In the genomic region with DNA sequence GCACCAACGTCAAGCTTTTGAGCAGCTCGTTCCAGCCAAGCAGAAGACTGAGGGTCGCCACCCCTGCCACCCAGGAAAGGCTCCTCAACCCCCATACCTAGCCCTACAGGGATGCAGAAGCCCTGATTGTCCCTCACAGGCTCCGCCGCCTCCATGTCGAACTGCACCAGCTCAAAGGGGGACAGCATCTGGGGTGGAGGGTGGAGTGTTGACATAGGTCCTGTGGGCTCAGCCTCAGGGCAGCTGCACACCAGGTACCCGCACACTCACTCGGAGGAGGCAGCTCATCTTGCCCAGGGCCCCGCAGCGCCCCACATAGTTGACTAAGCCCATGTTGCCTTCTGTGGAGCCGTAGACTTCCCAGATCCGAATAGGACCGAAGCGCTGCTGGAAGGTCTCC, we compare ENCODE assay signal across 9 cellular contexts. TPM values are rescaled to one million over a fixed set of nuclear protein-coding genes. Genes with fewer than 3 reads are reported as not detected.
DNase-seq lines count a peak whose midpoint lies in the region; ATAC-seq and TF ChIP-seq lines count a peak whose summit lies in the region.
"Had no signal": no experiment of that assay in that cellular context is flagged by ENCODE, and none has a peak within 500 bp of the region (broad histone marks: within the 10 kb centered on the region; RNA-seq: fewer than 3 reads in every experiment).

No MANE protein-coding gene starts in this region.

- H4K20me1 ChIP-seq in SU-DHL-6 (ENCODE audit: low read depth, low read length): no peaks in the 10 kb centered on the region

- H3K27me3 Mint-ChIP-seq in immature natural killer cell (ENCODE audit: low read depth in 3 of 3): peaks cover 7 to 12% (median 8%) of the 10 kb centered on the region in 3 donors

- H2AFZ ChIP-seq in SU-DHL-6 (ENCODE audit: low read depth, low read length, severe bottlenecking): no peak overlapping the region

- H3K4me3 Mint-ChIP-seq in immature natural killer cell: peak overlapping the region in 1 of 5 donors; percentile 38

- no peaks in the 10 kb centered on the region for H3K36me3 Mint-ChIP-seq in immature natural killer cell

- no peaks in the 10 kb centered on the region for H3K79me2 ChIP-seq in SU-DHL-6 (ENCODE audit: insufficient read depth, low read length)

- H3K27ac Mint-ChIP-seq in immature natural killer cell: peak overlapping the region in 4 of 6 donors; percentile 89 to 96 (median 94)

- H3K9me3 ChIP-seq in SU-DHL-6 (ENCODE audit: insufficient read depth, low read length): no peaks in the 10 kb centered on the region

- no peak overlapping the region for H3K4me2 ChIP-seq in SU-DHL-6 (ENCODE audit: low read depth, low read length, poor library complexity, severe bottlenecking)

- no peak for TF ChIP-seq POLR2A in GM18505 (IDR thresholded peaks at IDR 0.05; ENCODE audit: borderline replicate concordance, extremely low read depth, insufficient read depth, insufficient read length)

- H3K36me3 ChIP-seq in SU-DHL-6 (ENCODE audit: low read length): no peaks in the 10 kb centered on the region

- no peaks in the 10 kb centered on the region for H3K9me2 ChIP-seq in SU-DHL-6 (replicated peaks; ENCODE audit: insufficient read depth, low read length)

- H3K4me1 Mint-ChIP-seq in immature natural killer cell: peaks cover 15 to 21% of the 10 kb centered on the region in 2 donors

- no peak for DNase-seq in immature natural killer cell
- no peak for DNase-seq in KG1 (lab: John Stamatoyannopoulos, UW)
- no peak for DNase-seq in GM19240 (ENCODE audit: insufficient read length, low spot score)
- DNase-seq: activated naive CD4-positive, alpha-beta T cell treated with anti-CD3 and anti-CD28 coated beads, Interleukin-2, amount 10 ng/mL, durations not matched to agents 7 days and 5 days; GM23248; SHP77 had no signal

- no peak for ATAC-seq in GM18505 (IDR thresholded peaks at IDR 0.05; ENCODE audit: unreplicated experiment)

- peaks cover 10% of the 10 kb centered on the region; the same call in 1 of the 2 replicates for H3F3A ChIP-seq in SU-DHL-6 (ENCODE audit: insufficient read depth)

- H3K9ac ChIP-seq in SU-DHL-6 (ENCODE audit: low read length): no peak overlapping the region

- TF ChIP-seq CTCF in C4-2B (conservative IDR thresholded peaks at IDR 0.05) (no peak), SU-DHL-6 (IDR thresholded peaks at IDR 0.05; ENCODE audit: insufficient read depth, low read length, poor library complexity, severe bottlenecking) (no peak)

- no peaks in the 10 kb centered on the region for H3K27me3 ChIP-seq in SU-DHL-6 (ENCODE audit: low read length)

- H3K4me3 ChIP-seq in SU-DHL-6 (ENCODE audit: insufficient read depth, low read length, poor library complexity, severe bottlenecking): peak overlapping the region; percentile 66

- peaks cover 0 to 6% (median 1%) of the 10 kb centered on the region in 6 donors for H3K9me3 Mint-ChIP-seq in immature natural killer cell

- H3K27ac ChIP-seq in C4-2B: peak overlapping the region; percentile 90
- no peak overlapping the region for H3K27ac ChIP-seq in SU-DHL-6 (ENCODE audit: low read depth, low read length)

RNA-seq across cellular contexts. Expression of a gene that starts 11.6 kb away (rescaled TPM):
- polyA plus RNA-seq in immature natural killer cell: 10 to 100 TPM in 2 of 3 donors, 1 to 10 TPM in 1; 7.6 to 23.7 (median 14.8) TPM

RNA-seq across cellular contexts. Expression of a gene that starts 19.4 kb away (rescaled TPM):
- 1 to 10 TPM; 2.8 to 7.2 (median 3.4) TPM for polyA plus RNA-seq in immature natural killer cell

RNA-seq across cellular contexts. Expression of a gene that starts 24.1 kb away (rescaled TPM):
- polyA plus RNA-seq in immature natural killer cell: 1 to 10 TPM; 2.3 to 3.6 (median 2.5) TPM

RNA-seq across cellular contexts. Expression of a gene that starts 33.4 kb away (rescaled TPM):
- polyA plus RNA-seq in immature natural killer cell: 10 to 100 TPM in 2 of 3 donors, 1 to 10 TPM in 1; 5.8 to 13.8 (median 11.4) TPM

RNA-seq across cellular contexts. Expression of a gene that starts 43.6 kb away (rescaled TPM):
- polyA plus RNA-seq in immature natural killer cell: 10 to 100 TPM; 34.3 to 36.3 (median 35.7) TPM
